ENCODE assay signal across 21 cellular contexts in genomic region chr9:76980566-76980965, GRCh38. TPM values are rescaled to one million over a fixed set of nuclear protein-coding genes. Genes with fewer than 3 reads are reported as not detected.
DNase-seq lines count a peak whose midpoint lies in the region; ATAC-seq and TF ChIP-seq lines count a peak whose summit lies in the region.
"Had no signal": no experiment of that assay in that cellular context is flagged by ENCODE, and none has a peak within 500 bp of the region (broad histone marks: within the 10 kb centered on the region; RNA-seq: fewer than 3 reads in every experiment).

No MANE protein-coding gene starts in this region.

- TF ChIP-seq EP300 in sigmoid colon (IDR thresholded peaks at IDR 0.05): no peak

- H3K27ac ChIP-seq in foreskin keratinocyte (no peak overlapping the region), sigmoid colon (no peak overlapping the region), SJCRH30 (no peak overlapping the region)
- H3K27ac ChIP-seq: BLaER1 had no signal

- TF ChIP-seq POLR2A in sigmoid colon (IDR thresholded peaks at IDR 0.05): no peak

- TF ChIP-seq CTCF in cardiac fibroblast (IDR thresholded peaks at IDR 0.05; ENCODE audit: low read depth, low read length) (no peak), foreskin keratinocyte (conservative IDR thresholded peaks at IDR 0.05) (no peak), sigmoid colon (IDR thresholded peaks at IDR 0.05) (no peak)

- peak; percentile 67 for DNase-seq in NCI-H226
- peak; percentile 72 for DNase-seq in amniotic epithelial cell (ENCODE audit: low read depth)
- DNase-seq in cardiac fibroblast (ENCODE audit: low read depth in 2 of 2): peak; percentile 4 to 5
- DNase-seq in foreskin keratinocyte: peak; percentile 15 to 35
- no peak for DNase-seq in sigmoid colon
- no peak for DNase-seq in SJCRH30
- no peak for DNase-seq in superior temporal gyrus (ENCODE audit: extremely low spot score)
- DNase-seq: 8988T; CD4-positive, alpha-beta memory T cell; DMS153; DMS79; GDM1; GOT3; H9 had no signal

- H3K4me1 ChIP-seq in foreskin keratinocyte (no peaks in the 10 kb centered on the region), sigmoid colon (peaks cover 0 to 5% (median 0%) of the 10 kb centered on the region in 4 donors), SJCRH30 (no peaks in the 10 kb centered on the region)

- H3K9me3 ChIP-seq in sigmoid colon (no peaks in the 10 kb centered on the region), SJCRH30 (replicated peaks) (no peaks in the 10 kb centered on the region)

- H3K27me3 ChIP-seq in foreskin keratinocyte: no peaks in the 10 kb centered on the region
- no peaks in the 10 kb centered on the region for H3K27me3 ChIP-seq in sigmoid colon
- no peaks in the 10 kb centered on the region; the same call in 1 of the 2 replicates for H3K27me3 ChIP-seq in SJCRH30
- H3K27me3 ChIP-seq: BLaER1 had no signal

- ATAC-seq in foreskin keratinocyte: peak; percentile 78
- no peak for ATAC-seq in GM21367 (IDR thresholded peaks at IDR 0.05; ENCODE audit: unreplicated experiment)

- intact Hi-C loops in sigmoid colon (cut with DNase I): no loop called here

- no peak overlapping the region for H3K4me3 ChIP-seq in cardiac fibroblast (replicated peaks in 1 of 2; ENCODE audit: low read depth in 2 of 2, low read length in 2 of 2)
- no peak overlapping the region for H3K4me3 ChIP-seq in sigmoid colon
- H3K4me3 ChIP-seq in SJCRH30: no peak overlapping the region
- H3K4me3 ChIP-seq: BLaER1 had no signal

- WGBS in sigmoid colon, 2 donors: 88 to 96% methylated on average over 1 of the region's 1 CpG

- H3K36me3 ChIP-seq in sigmoid colon: no peaks in the 10 kb centered on the region
- no peaks in the 10 kb centered on the region for H3K36me3 ChIP-seq in SJCRH30
- H3K36me3 ChIP-seq: BLaER1 had no signal

RNA-seq across cellular contexts. Expression of gene FOXB2, which starts 38.9 kb away (rescaled TPM):
- total RNA-seq in foreskin keratinocyte (not detected in 2 replicates), sigmoid colon (not detected)
- polyA plus RNA-seq in foreskin keratinocyte (not detected in 2 replicates), sigmoid colon (not detected)
- not detected in 2 replicates for total RNA-seq in SJCRH30 (2014; rRNA removed; shearing (Covaris generic))
- total RNA-seq: A673; CD4-positive, alpha-beta memory T cell; Daoy; HT-29 had no signal
- polyA plus RNA-seq: AG04450; CD14-positive monocyte; CD4-positive, alpha-beta memory T cell had no signal

Comparison
In these comparisons a context has a peak if more than half of its experiments do, and no peak if none do; other contexts are left out.
1. DNase-seq: peak in NCI-H226 (single experiment), amniotic epithelial cell (single experiment), cardiac fibroblast (2 of 2) and foreskin keratinocyte (2 of 2); none in sigmoid colon (single experiment), SJCRH30 (0 of 2) and superior temporal gyrus (single experiment).